ENCODE assay signal across 9 cellular contexts in the genomic region with DNA sequence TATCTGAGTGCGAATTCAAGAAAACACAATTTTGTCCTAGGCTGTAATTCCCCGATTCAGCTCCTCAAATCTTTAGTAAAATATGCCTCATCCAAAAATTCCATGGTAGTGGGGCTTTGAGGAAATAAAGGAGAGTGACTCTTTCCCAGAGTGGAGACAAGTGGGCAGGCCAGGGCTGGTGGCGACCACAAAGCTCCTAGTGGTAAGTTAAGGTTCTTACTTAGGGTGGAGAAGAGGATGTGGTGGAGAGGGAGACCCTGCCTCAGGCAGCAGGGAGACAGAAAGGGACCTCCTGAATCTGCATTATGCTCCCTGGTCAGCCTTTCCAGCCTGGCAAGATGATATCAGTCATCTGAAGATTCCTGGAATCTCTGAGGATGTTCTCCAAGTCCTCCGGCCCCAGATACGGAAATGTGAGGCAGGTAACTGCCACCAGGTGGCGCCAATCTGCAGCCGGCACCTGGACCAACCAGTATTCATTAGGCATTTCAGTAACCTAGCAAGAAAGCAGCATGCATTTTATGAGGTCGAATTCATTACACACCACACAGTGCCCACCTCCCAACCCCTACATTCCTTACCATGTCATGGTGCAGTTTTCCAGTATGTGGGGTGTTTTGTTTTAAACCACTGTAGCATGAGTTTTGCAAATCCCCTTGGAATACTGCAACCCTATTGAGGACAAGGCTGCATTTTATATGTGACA.
A peak's percentile ranks its signal among the peaks of the same experiment; 100 is the strongest.
DNase-seq lines count a peak whose midpoint lies in the region; ATAC-seq and TF ChIP-seq lines count a peak whose summit lies in the region.
"Had no signal": no experiment of that assay in that cellular context is flagged by ENCODE, and none has a peak within 500 bp of the region (broad histone marks: within the 10 kb centered on the region; RNA-seq: fewer than 3 reads in every experiment).

No MANE protein-coding gene starts in this region.

- H3K4me1 ChIP-seq in Loucy (ENCODE audit: insufficient read depth, low read length, poor library complexity, severe bottlenecking): peaks cover 6% of the 10 kb centered on the region

- H3K4me3 Mint-ChIP-seq in brain: no peak overlapping the region
- H3K4me3 Mint-ChIP-seq: activated naive CD8-positive, alpha-beta T cell had no signal

- peak; percentile 67 for ATAC-seq in GM21576 (IDR thresholded peaks at IDR 0.05; ENCODE audit: unreplicated experiment)

- H3F3A ChIP-seq in Loucy (ENCODE audit: low read depth): no peaks in the 10 kb centered on the region

- H3K79me2 ChIP-seq in Loucy (ENCODE audit: insufficient read depth, low read length): no peaks in the 10 kb centered on the region

- no peaks in the 10 kb centered on the region for H3K27me3 ChIP-seq in Loucy (ENCODE audit: insufficient read depth, low read length, poor library complexity, severe bottlenecking)

- H3K4me2 ChIP-seq in Loucy (ENCODE audit: low read depth, low read length, poor library complexity, severe bottlenecking): no peak overlapping the region

- H3K9me2 ChIP-seq in Loucy (replicated peaks; ENCODE audit: low read depth, low read length): no peaks in the 10 kb centered on the region

- H3K4me1 Mint-ChIP-seq in brain: peaks cover 26% of the 10 kb centered on the region

- no peak overlapping the region for H3K4me3 ChIP-seq in Loucy (ENCODE audit: low read length, poor library complexity, severe bottlenecking)

- H3K36me3 Mint-ChIP-seq in brain: no peaks in the 10 kb centered on the region

- no peaks in the 10 kb centered on the region for H3K9me3 Mint-ChIP-seq in brain

- H3K9me3 ChIP-seq in Loucy (ENCODE audit: insufficient read depth, low read depth, low read length): no peaks in the 10 kb centered on the region

- peak; percentile 73 for DNase-seq in DMS53 (lab: John Stamatoyannopoulos, UW)
- peak; percentile 19 for DNase-seq in T-helper 9 cell
- peak; percentile 63 for DNase-seq in kidney tubule cell (ENCODE audit: low spot score)
- peak; percentile 6 to 13 (median 8) for DNase-seq in stimulated activated CD4-positive, alpha-beta T cell treated with anti-CD3 and anti-CD28 coated beads, TNF-alpha, amount 100 ng/mL, for 4 hours (ENCODE audit: low read depth in 3 of 3)
- no peak for DNase-seq in cortex of kidney (lab: John Stamatoyannopoulos, UW)

- TF ChIP-seq CTCF in Loucy (conservative IDR thresholded peaks at IDR 0.05; ENCODE audit: low read length): peak; percentile 99
- peak; percentile 70 to 87 for TF ChIP-seq CTCF in brain (conservative IDR thresholded peaks at IDR 0.05)

- H3K9ac ChIP-seq in Loucy (ENCODE audit: low read depth, low read length, poor library complexity, severe bottlenecking): no peak overlapping the region

- no peaks in the 10 kb centered on the region for H4K20me1 ChIP-seq in Loucy (ENCODE audit: insufficient read depth, low read length, poor library complexity, severe bottlenecking)

- H2AFZ ChIP-seq in Loucy (ENCODE audit: low read length): no peak overlapping the region

- no peaks in the 10 kb centered on the region for H3K27me3 Mint-ChIP-seq in brain
- H3K27me3 Mint-ChIP-seq: activated naive CD8-positive, alpha-beta T cell had no signal

- H3K27ac Mint-ChIP-seq in brain: peak overlapping the region in 1 of 5 experiments; percentile 5
- H3K27ac Mint-ChIP-seq: activated naive CD8-positive, alpha-beta T cell had no signal

- no peaks in the 10 kb centered on the region for H3K36me3 ChIP-seq in Loucy (ENCODE audit: insufficient read depth, low read length)
